26 cellular contexts compared by ENCODE assay signal in genomic region chr17:29633886-29634285, GRCh38. TPM values are rescaled to one million over a fixed set of nuclear protein-coding genes. Genes with fewer than 3 reads are reported as not detected.
DNase-seq lines count a peak whose midpoint lies in the region; ATAC-seq and TF ChIP-seq lines count a peak whose summit lies in the region.
"Had no signal": no experiment of that assay in that cellular context is flagged by ENCODE, and none has a peak within 500 bp of the region (broad histone marks: within the 10 kb centered on the region; RNA-seq: fewer than 3 reads in every experiment).

No MANE protein-coding gene starts in this region.

- H3K4me1 Mint-ChIP-seq in activated CD8-positive, alpha-beta memory T cell treated with anti-CD3 and anti-CD28 coated beads, Interleukin-2, amount 10 ng/mL, durations not matched to agents 7 days and 5 days = peaks cover 23% of the 10 kb centered on the region
- H3K4me1 Mint-ChIP-seq in GM23338 = peaks cover 10% of the 10 kb centered on the region
- peaks cover 16% of the 10 kb centered on the region for H3K4me1 Mint-ChIP-seq in activated naive CD8-positive, alpha-beta T cell treated with anti-CD3 and anti-CD28 coated beads for 36 hours
- H3K4me1 Mint-ChIP-seq in natural killer cell treated with Interleukin-12 subunit alpha and Interleukin-12 subunit beta and Interleukin-15 and Interleukin-18, amount 100 ng/mL, for 72 hours (ENCODE audit: low read depth in 2 of 2) = peaks cover 18 to 25% of the 10 kb centered on the region in 2 donors

- no peak overlapping the region for H3K27ac ChIP-seq in GM23338 (ENCODE audit: low read depth)
- H3K27ac ChIP-seq: A549, coronary artery, HL-60, KMS-11, prostate gland, transverse colon had no signal

- no peaks in the 10 kb centered on the region for H3K9me3 Mint-ChIP-seq in activated CD8-positive, alpha-beta memory T cell treated with anti-CD3 and anti-CD28 coated beads, Interleukin-2, amount 10 ng/mL, durations not matched to agents 7 days and 5 days (ENCODE audit: low read depth)
- no peaks in the 10 kb centered on the region for H3K9me3 Mint-ChIP-seq in GM23338
- H3K9me3 Mint-ChIP-seq in activated naive CD8-positive, alpha-beta T cell treated with anti-CD3 and anti-CD28 coated beads for 36 hours = no peaks in the 10 kb centered on the region
- no peaks in the 10 kb centered on the region for H3K9me3 Mint-ChIP-seq in natural killer cell treated with Interleukin-12 subunit alpha and Interleukin-12 subunit beta and Interleukin-15 and Interleukin-18, amount 100 ng/mL, for 72 hours
- H3K9me3 Mint-ChIP-seq: activated CD4-positive, alpha-beta T cell treated with anti-CD3 and anti-CD28 coated beads, Interleukin-2, amount 10 ng/mL, durations not matched to agents 24 days and 14 days; effector memory CD8-positive, alpha-beta T cell; T-helper 2 cell treated with Interferon-gamma antibody and Interleukin-4, amounts not matched to agents 5 μg/mL and 100 μg/mL, for 36 hours had no signal

- peak; percentile 51 for ATAC-seq in activated CD8-positive, alpha-beta memory T cell treated with anti-CD3 and anti-CD28 coated beads, Interleukin-2, amount 10 ng/mL, durations not matched to agents 7 days and 5 days
- ATAC-seq in GM23338 = peak; percentile 60
- no peak for ATAC-seq in natural killer cell treated with Interleukin-12 subunit alpha and Interleukin-12 subunit beta and Interleukin-15 and Interleukin-18, amount 100 ng/mL, for 72 hours
- ATAC-seq: A549; effector memory CD8-positive, alpha-beta T cell; esophagus mucosa had no signal

- CTCF ChIA-PET in activated CD8-positive, alpha-beta memory T cell treated with anti-CD3 and anti-CD28 coated beads, Interleukin-2, amount 10 ng/mL, durations not matched to agents 7 days and 5 days (lab: Charles Lee) = interaction anchor here (0.7 to 3.7 kb wide), 5 partner anchors 10 to 460 kb away, joined by 3 to 19 read pairs (median 3); no protein-coding TSS in a partner anchor

- peak overlapping the region; percentile 61 for H3K27ac Mint-ChIP-seq in activated CD8-positive, alpha-beta memory T cell treated with anti-CD3 and anti-CD28 coated beads, Interleukin-2, amount 10 ng/mL, durations not matched to agents 7 days and 5 days
- no peak overlapping the region for H3K27ac Mint-ChIP-seq in GM23338
- H3K27ac Mint-ChIP-seq in activated naive CD8-positive, alpha-beta T cell treated with anti-CD3 and anti-CD28 coated beads for 36 hours = peak overlapping the region; percentile 22
- H3K27ac Mint-ChIP-seq in natural killer cell treated with Interleukin-12 subunit alpha and Interleukin-12 subunit beta and Interleukin-15 and Interleukin-18, amount 100 ng/mL, for 72 hours = peak overlapping the region; percentile 41 to 42
- H3K27ac Mint-ChIP-seq: activated CD4-positive, alpha-beta T cell treated with anti-CD3 and anti-CD28 coated beads, Interleukin-2, amount 10 ng/mL, durations not matched to agents 24 days and 14 days; T-helper 2 cell treated with Interferon-gamma antibody and Interleukin-4, amounts not matched to agents 5 μg/mL and 100 μg/mL, for 36 hours had no signal

- no peaks in the 10 kb centered on the region; the same call in 1 of the 2 replicates for H3K4me1 ChIP-seq in GM23338 (ENCODE audit: insufficient read depth)
- H3K4me1 ChIP-seq: transverse colon had no signal

- no peak overlapping the region for H3K4me2 ChIP-seq in GM23338
- H3K4me2 ChIP-seq: A549, KMS-11, SK-N-SH had no signal

- H3K79me2 ChIP-seq in GM23338 (replicated peaks; ENCODE audit: insufficient read depth) = no peaks in the 10 kb centered on the region

- H3K36me3 Mint-ChIP-seq in activated CD8-positive, alpha-beta memory T cell treated with anti-CD3 and anti-CD28 coated beads, Interleukin-2, amount 10 ng/mL, durations not matched to agents 7 days and 5 days = peaks cover 40% of the 10 kb centered on the region
- peaks cover 13% of the 10 kb centered on the region; the same call in 2 of the 3 replicates for H3K36me3 Mint-ChIP-seq in GM23338 (ENCODE audit: low read depth)
- H3K36me3 Mint-ChIP-seq in activated naive CD8-positive, alpha-beta T cell treated with anti-CD3 and anti-CD28 coated beads for 36 hours = peaks cover 19% of the 10 kb centered on the region
- H3K36me3 Mint-ChIP-seq in natural killer cell treated with Interleukin-12 subunit alpha and Interleukin-12 subunit beta and Interleukin-15 and Interleukin-18, amount 100 ng/mL, for 72 hours = peaks cover 11% of the 10 kb centered on the region

- no peak for TF ChIP-seq CTCF in GM23338 (conservative IDR thresholded peaks at IDR 0.05; ENCODE audit: low read depth in 2 of 2)

- no peak for DNase-seq in activated CD8-positive, alpha-beta memory T cell treated with anti-CD3 and anti-CD28 coated beads, Interleukin-2, amount 10 ng/mL, durations not matched to agents 7 days and 5 days
- no peak for DNase-seq in activated CD8-positive, alpha-beta memory T cell treated with anti-CD3 and anti-CD28 coated beads, Interleukin-2, amount 50 U/mL, for 4 hours
- DNase-seq in GM23338 (ENCODE audit: low spot score) = no peak
- DNase-seq in activated naive CD8-positive, alpha-beta T cell treated with anti-CD3 and anti-CD28 coated beads for 36 hours = no peak
- DNase-seq in natural killer cell treated with Interleukin-12 subunit alpha and Interleukin-12 subunit beta and Interleukin-15 and Interleukin-18, amount 100 ng/mL, for 72 hours (ENCODE audit: low spot score) = no peak
- no peak for DNase-seq in kidney tubule cell (ENCODE audit: low spot score)
- DNase-seq in mesenteric fat pad (ENCODE audit: low spot score) = no peak
- DNase-seq in NCI-H1105 treated with DMSO at 0.1 percent for 48 hours (lab: John Stamatoyannopoulos, UW) = no peak
- DNase-seq: activated CD4-positive, alpha-beta T cell treated with anti-CD3 and anti-CD28 coated beads, Interleukin-2, amount 10 ng/mL, durations not matched to agents 24 days and 14 days; activated gamma-delta T cell; effector memory CD8-positive, alpha-beta T cell; foreskin fibroblast; GOT3; mesenchymal stem cell; MM.1S; NCI-H146; NCI-H446 treated with DMSO at 0.1 percent for 48 hours; SK-N-SH; transverse colon had no signal

- H3K36me3 ChIP-seq in GM23338 (ENCODE audit: insufficient read depth) = no peaks in the 10 kb centered on the region
- H3K36me3 ChIP-seq: prostate gland had no signal

- H3K27me3 Mint-ChIP-seq in activated CD8-positive, alpha-beta memory T cell treated with anti-CD3 and anti-CD28 coated beads, Interleukin-2, amount 10 ng/mL, durations not matched to agents 7 days and 5 days = no peaks in the 10 kb centered on the region
- H3K27me3 Mint-ChIP-seq in GM23338 (ENCODE audit: insufficient read depth, low read depth, poor library complexity) = no peaks in the 10 kb centered on the region
- no peaks in the 10 kb centered on the region for H3K27me3 Mint-ChIP-seq in activated naive CD8-positive, alpha-beta T cell treated with anti-CD3 and anti-CD28 coated beads for 36 hours
- no peaks in the 10 kb centered on the region for H3K27me3 Mint-ChIP-seq in natural killer cell treated with Interleukin-12 subunit alpha and Interleukin-12 subunit beta and Interleukin-15 and Interleukin-18, amount 100 ng/mL, for 72 hours
- H3K27me3 Mint-ChIP-seq: activated CD4-positive, alpha-beta T cell treated with anti-CD3 and anti-CD28 coated beads, Interleukin-2, amount 10 ng/mL, durations not matched to agents 24 days and 14 days; effector memory CD8-positive, alpha-beta T cell had no signal

- no peak overlapping the region for H2AFZ ChIP-seq in GM23338

- H3K4me3 ChIP-seq in GM23338 = no peak overlapping the region
- H3K4me3 ChIP-seq: A549, coronary artery, prostate gland, transverse colon had no signal

- H3K9me2 ChIP-seq in GM23338 (ENCODE audit: insufficient read depth) = no peaks in the 10 kb centered on the region
- H3K9me2 ChIP-seq: SK-N-SH had no signal

- no peaks in the 10 kb centered on the region; the same call in none of the 2 replicates for H3F3A ChIP-seq in GM23338 (replicated peaks; ENCODE audit: low read depth)

- H4K20me1 ChIP-seq in GM23338 (replicated peaks; ENCODE audit: insufficient read depth) = no peaks in the 10 kb centered on the region

- no peaks in the 10 kb centered on the region for H3K27me3 ChIP-seq in GM23338 (ENCODE audit: insufficient read depth)
- H3K27me3 ChIP-seq: transverse colon had no signal

- H3K4me3 Mint-ChIP-seq in activated CD8-positive, alpha-beta memory T cell treated with anti-CD3 and anti-CD28 coated beads, Interleukin-2, amount 10 ng/mL, durations not matched to agents 7 days and 5 days = peak overlapping the region; percentile 5
- H3K4me3 Mint-ChIP-seq in GM23338 = no peak overlapping the region
- H3K4me3 Mint-ChIP-seq in activated naive CD8-positive, alpha-beta T cell treated with anti-CD3 and anti-CD28 coated beads for 36 hours = no peak overlapping the region
- peak overlapping the region; percentile 40 for H3K4me3 Mint-ChIP-seq in natural killer cell treated with Interleukin-12 subunit alpha and Interleukin-12 subunit beta and Interleukin-15 and Interleukin-18, amount 100 ng/mL, for 72 hours
- H3K4me3 Mint-ChIP-seq: activated CD4-positive, alpha-beta T cell treated with anti-CD3 and anti-CD28 coated beads, Interleukin-2, amount 10 ng/mL, durations not matched to agents 24 days and 14 days; effector memory CD8-positive, alpha-beta T cell; T-helper 2 cell treated with Interferon-gamma antibody and Interleukin-4, amounts not matched to agents 5 μg/mL and 100 μg/mL, for 36 hours had no signal

RNA-seq across cellular contexts. Expression of gene CORO6, which starts 11.2 kb away (rescaled TPM):
- total RNA-seq in activated CD8-positive, alpha-beta memory T cell treated with anti-CD3 and anti-CD28 coated beads, Interleukin-2, amount 10 ng/mL, durations not matched to agents 7 days and 5 days = 1 to 10 TPM; 2.7 to 7.0 TPM
- total RNA-seq in GM23338 (2014; rRNA removed; shearing (Covaris generic)) = 5.0 and 5.2 TPM in 2 replicates
- polyA plus RNA-seq in GM23338 (2016; fragmentation: Nextera tagmentation; extraction: Ambion mirVana) = 2.5 and 2.6 TPM in 2 replicates
- 1 to 10 TPM; 8.9 to 9.4 TPM for total RNA-seq in activated naive CD8-positive, alpha-beta T cell treated with anti-CD3 and anti-CD28 coated beads for 36 hours
- 10 to 100 TPM in 1 of 2 donors, 1 to 10 TPM in 1; 2.1 to 10.2 TPM for total RNA-seq in natural killer cell treated with Interleukin-12 subunit alpha and Interleukin-12 subunit beta and Interleukin-15 and Interleukin-18, amount 100 ng/mL, for 72 hours
- 7.1 TPM for total RNA-seq in mesenteric fat pad

RNA-seq across cellular contexts. Expression of gene ANKRD13B, which starts 41.0 kb away (rescaled TPM):
- total RNA-seq in activated CD8-positive, alpha-beta memory T cell treated with anti-CD3 and anti-CD28 coated beads, Interleukin-2, amount 10 ng/mL, durations not matched to agents 7 days and 5 days = 10 to 100 TPM; 15.6 to 20.1 TPM
- 55.0 and 57.4 TPM in 2 replicates for total RNA-seq in GM23338 (2014; rRNA removed; shearing (Covaris generic))
- 8.2 and 9.6 TPM in 2 replicates for polyA plus RNA-seq in GM23338 (2016; fragmentation: Nextera tagmentation; extraction: Ambion mirVana)
- total RNA-seq in activated naive CD8-positive, alpha-beta T cell treated with anti-CD3 and anti-CD28 coated beads for 36 hours = 10 to 100 TPM; 17.9 to 20.8 TPM
- 10 to 100 TPM in 1 of 2 donors, 1 to 10 TPM in 1; 4.4 to 32.5 TPM for total RNA-seq in natural killer cell treated with Interleukin-12 subunit alpha and Interleukin-12 subunit beta and Interleukin-15 and Interleukin-18, amount 100 ng/mL, for 72 hours
- 11.5 TPM for total RNA-seq in mesenteric fat pad

RNA-seq across cellular contexts. Expression of gene GIT1, which starts 44.4 kb away (rescaled TPM):
- 10 to 100 TPM; 69.5 to 79.5 TPM for total RNA-seq in activated CD8-positive, alpha-beta memory T cell treated with anti-CD3 and anti-CD28 coated beads, Interleukin-2, amount 10 ng/mL, durations not matched to agents 7 days and 5 days
- 48.2 and 60.9 TPM in 2 replicates for total RNA-seq in GM23338 (2014; rRNA removed; shearing (Covaris generic))
- polyA plus RNA-seq in GM23338 (2016; fragmentation: Nextera tagmentation; extraction: Ambion mirVana) = 15.9 and 16.2 TPM in 2 replicates
- total RNA-seq in activated naive CD8-positive, alpha-beta T cell treated with anti-CD3 and anti-CD28 coated beads for 36 hours = 10 to 100 TPM; 63.5 to 63.7 TPM
- 100 to 1,000 TPM in 1 of 2 donors, 10 to 100 TPM in 1; 40.8 to 111 TPM for total RNA-seq in natural killer cell treated with Interleukin-12 subunit alpha and Interleukin-12 subunit beta and Interleukin-15 and Interleukin-18, amount 100 ng/mL, for 72 hours
- 47.7 TPM for total RNA-seq in mesenteric fat pad

Comparison
In these comparisons a context has a peak if more than half of its experiments do, and no peak if none do; other contexts are left out.
1. ATAC-seq: peak in activated CD8-positive, alpha-beta memory T cell treated with anti-CD3 and anti-CD28 coated beads, Interleukin-2, amount 10 ng/mL, durations not matched to agents 7 days and 5 days (single experiment) and GM23338 (single experiment); none in natural killer cell treated with Interleukin-12 subunit alpha and Interleukin-12 subunit beta and Interleukin-15 and Interleukin-18, amount 100 ng/mL, for 72 hours (0 of 2).
2. H3K4me3 Mint-ChIP-seq: peak in activated CD8-positive, alpha-beta memory T cell treated with anti-CD3 and anti-CD28 coated beads, Interleukin-2, amount 10 ng/mL, durations not matched to agents 7 days and 5 days (single experiment) and natural killer cell treated with Interleukin-12 subunit alpha and Interleukin-12 subunit beta and Interleukin-15 and Interleukin-18, amount 100 ng/mL, for 72 hours (single experiment); none in GM23338 (single experiment) and activated naive CD8-positive, alpha-beta T cell treated with anti-CD3 and anti-CD28 coated beads for 36 hours (single experiment).